ENCODE assay signal across 2 cellular contexts in the genomic region with DNA sequence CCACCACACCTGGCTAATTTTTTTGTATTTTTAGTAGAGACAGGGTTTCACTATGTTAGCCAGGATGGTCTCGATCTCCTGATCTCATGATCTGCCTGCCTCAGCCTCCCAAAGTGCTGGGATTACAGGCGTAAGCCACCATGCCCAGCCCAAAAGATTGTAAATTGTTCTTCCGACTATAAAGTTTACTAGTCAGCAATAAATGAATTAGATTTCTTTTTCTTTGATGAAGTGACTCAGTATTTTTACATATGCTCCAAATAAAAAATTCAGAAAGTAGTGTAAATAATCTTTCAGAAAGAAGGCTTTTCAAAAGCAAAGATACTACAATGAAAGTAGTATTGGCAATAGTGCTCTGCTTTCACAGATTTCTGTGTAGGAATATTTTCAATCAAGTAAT.
DNase-seq lines count a peak whose midpoint lies in the region; ATAC-seq, FAIRE-seq and TF ChIP-seq lines count a peak whose summit lies in the region.
"Not testable (repeated sequence)": the region's sequence is repeated elsewhere in the genome, so short reads cannot be mapped to it uniquely, and the experiment has no call there.

No MANE protein-coding gene starts in this region.

- intact Hi-C loops in K562 (cut with micrococcal nuclease), result not testable (repeated sequence)

- H3K27me3 ChIP-seq in K562 (ENCODE audit: control insufficient read depth in 2 of 2, insufficient read depth in 2 of 2, low read length in 2 of 2), result not testable (repeated sequence)

- not testable (repeated sequence) for H2AFZ ChIP-seq in K562 (ENCODE audit: low read depth, low read length)

- not testable (repeated sequence) for H4K20me1 ChIP-seq in K562 (replicated peaks; ENCODE audit: control insufficient read depth, insufficient read depth, low read length)

- H3K36me3 ChIP-seq in K562 (ENCODE audit: control insufficient read depth, insufficient read depth, low read length), result not testable (repeated sequence)

- POLR2A ChIA-PET in A549 (lab: Yijun Ruan, JAX); K562 (lab: Yijun Ruan, JAX): not testable (repeated sequence)

- not testable (repeated sequence) for H3K9me3 ChIP-seq in A549; K562 (replicated peaks; ENCODE audit: control insufficient read depth, insufficient read depth, low read depth, low read length)

- H3K9me1 ChIP-seq in K562 (ENCODE audit: control insufficient read depth, insufficient read depth, low read length), result not testable (repeated sequence)

- not testable (repeated sequence) for TF ChIP-seq CTCF in A549 (IDR thresholded peaks at IDR 0.05); K562 (IDR thresholded peaks at IDR 0.05 in 2 of 3, conservative IDR thresholded peaks at IDR 0.05 in 1 of 3; ENCODE audit: insufficient read depth in 2 of 3, low read depth in 1 of 3, low read length in 3 of 3)

- DNase-seq in A549 (ENCODE audit: low read depth in 1 of 2, low spot score in 1 of 2); K562 (ENCODE audit: extremely low read depth in 1 of 4, low spot score in 3 of 4): not testable (repeated sequence)

- BruUV-seq in K562 (replicated peaks; lab: Mats Ljungman, UMichigan), result not testable (repeated sequence)

- not testable (repeated sequence) for H3K4me3 ChIP-seq in A549, K562

- not testable (repeated sequence) for TF ChIP-seq POLR2A in A549 (IDR thresholded peaks at IDR 0.05; ENCODE audit: low read length); K562 (conservative IDR thresholded peaks at IDR 0.05)

- CTCF ChIA-PET in A549 (lab: Yijun Ruan, JAX); K562 (lab: Yijun Ruan, JAX; ENCODE audit: low intra/inter-chr PET ratio): not testable (repeated sequence)

- H3K27ac ChIP-seq in A549; K562 (ENCODE audit: extremely low read depth, low read depth, low read length): not testable (repeated sequence)

- 29% methylated on average over 3 of the region's 3 CpGs for WGBS in A549 (ENCODE audit: missing lambda C conversion rate)
- WGBS in K562 (ENCODE audit: insufficient coverage, low coverage, missing lambda C conversion rate), result 6% methylated on average over 2 of the region's 3 CpGs

- H3K79me2 ChIP-seq in K562 (ENCODE audit: control insufficient read depth, insufficient read depth, low read length), result not testable (repeated sequence)

- not testable (repeated sequence) for ATAC-seq in A549, K562

- in situ Hi-C loops in K562 (cut with MboI), result not testable (repeated sequence)

- not testable (repeated sequence) for TF ChIP-seq RAD21 in A549 (conservative IDR thresholded peaks at IDR 0.05 in 1 of 2, IDR thresholded peaks at IDR 0.05 in 1 of 2); K562 (CRISPR knock-in tag; conservative IDR thresholded peaks at IDR 0.05 in 1 of 2, IDR thresholded peaks at IDR 0.05 in 1 of 2)

- not testable (repeated sequence) for H3K4me2 ChIP-seq in A549; K562 (ENCODE audit: insufficient read depth, low read length)

- not testable (repeated sequence) for H3K9ac ChIP-seq in K562 (ENCODE audit: insufficient read depth in 1 of 2, low read depth in 2 of 2, low read length in 2 of 2)

- not testable (repeated sequence) for H3K4me1 ChIP-seq in A549; K562 (replicated peaks in 1 of 2; ENCODE audit: control insufficient read depth in 2 of 2, insufficient read depth in 2 of 2, low read length in 2 of 2)

- not testable (repeated sequence) for TF ChIP-seq EP300 in A549 (IDR thresholded peaks at IDR 0.05); K562 (IDR thresholded peaks at IDR 0.05; ENCODE audit: low read length)

- not testable (repeated sequence) for FAIRE-seq in A549 (lab: Jason Lieb, UNC); K562 (lab: Jason Lieb, UNC)

TF ChIP-seq in A549, 52 proteins besides CTCF, POLR2A, EP300 and RAD21:
- TF ChIP-seq MAFK (IDR thresholded peaks at IDR 0.05; ENCODE audit: partially characterized antibody), result peak; percentile 28
TF ChIP-seq in A549: peak in this region for 1; not testable (repeated sequence) for 51.

TF ChIP-seq in K562, 482 proteins besides CTCF, POLR2A, EP300 and RAD21:
- TF ChIP-seq ZNF316 (IDR thresholded peaks at IDR 0.05), result peak; percentile 56; the same call in 1 of the 2 replicates
TF ChIP-seq in K562: peak in this region for 1; not testable (repeated sequence) for 481.
